Comparison of ENCODE assay signal across 8 cellular contexts in genomic region chr5:72556351-72557146, GRCh38. TPM values are rescaled to one million over a fixed set of nuclear protein-coding genes. Genes with fewer than 3 reads are reported as not detected.
A peak's percentile ranks its signal among the peaks of the same experiment; 100 is the strongest.
DNase-seq lines count a peak whose midpoint lies in the region; ATAC-seq, FAIRE-seq and TF ChIP-seq lines count a peak whose summit lies in the region.
"Had no signal": no experiment of that assay in that cellular context is flagged by ENCODE, and none has a peak within 500 bp of the region (broad histone marks: within the 10 kb centered on the region; RNA-seq: fewer than 3 reads in every experiment).

No MANE protein-coding gene starts in this region.

- no peak; the same call in 1 of the 2 replicates for TF ChIP-seq POLR2A in GM12891 (IDR thresholded peaks at IDR 0.05; ENCODE audit: low read depth, low read length)

- H3K4me1 Mint-ChIP-seq in activated T-cell treated with anti-CD3 and anti-CD28 coated beads, Interleukin-2, amount 50 U/mL, for 72 hours (ENCODE audit: low read depth) = peaks cover 22% of the 10 kb centered on the region

- no peaks in the 10 kb centered on the region for H3K36me3 Mint-ChIP-seq in activated T-cell treated with anti-CD3 and anti-CD28 coated beads, Interleukin-2, amount 50 U/mL, for 72 hours (ENCODE audit: insufficient read depth in 2 of 2)

- DNase-seq in GM12891 (ENCODE audit: insufficient read length, low spot score) (peak; percentile 53), HFF-Myc (ENCODE audit: extremely low read depth, low read depth) (peak; percentile 61), NCI-H2029 (lab: John Stamatoyannopoulos, UW) (peak; percentile 87), germinal center (ENCODE audit: low spot score) (peak; percentile 45), ureter (ENCODE audit: low spot score) (peak; percentile 66)
- DNase-seq in activated T-cell treated with anti-CD3 and anti-CD28 coated beads, Interleukin-2, amount 50 U/mL, for 72 hours = peak; percentile 35 to 38

- peaks cover 60% of the 10 kb centered on the region for H3K27me3 Mint-ChIP-seq in activated T-cell treated with anti-CD3 and anti-CD28 coated beads, Interleukin-2, amount 50 U/mL, for 72 hours (ENCODE audit: low read depth)

- H3K4me3 ChIP-seq in HFF-Myc (replicated peaks; ENCODE audit: low read depth, low read length) = peak overlapping the region; percentile 17
- no peak overlapping the region for H3K4me3 ChIP-seq in neuron (ENCODE audit: low read length)

- H3K4me3 Mint-ChIP-seq in activated T-cell treated with anti-CD3 and anti-CD28 coated beads, Interleukin-2, amount 50 U/mL, for 72 hours = peak overlapping the region; percentile 77 to 86

- FAIRE-seq in GM12891 (lab: Jason Lieb, UNC) = peak; percentile 88
- FAIRE-seq: islet of Langerhans had no signal

- H3K36me3 ChIP-seq in neuron (ENCODE audit: insufficient read depth, low read length) = no peaks in the 10 kb centered on the region

- H3K9me3 ChIP-seq in neuron (ENCODE audit: low read length) = no peaks in the 10 kb centered on the region

- peak overlapping the region; percentile 32 for H2AFZ ChIP-seq in neuron (ENCODE audit: low read depth, low read length)

- ATAC-seq in activated T-cell treated with anti-CD3 and anti-CD28 coated beads, Interleukin-2, amount 50 U/mL, for 72 hours (replicated peaks in 1 of 2) = peak; percentile 90 to 93

- TF ChIP-seq CTCF in HFF-Myc (IDR thresholded peaks at IDR 0.05; ENCODE audit: low read depth, low read length, missing control alignments) = no peak

- H3K27me3 ChIP-seq in neuron (ENCODE audit: insufficient read depth, low read length) = no peaks in the 10 kb centered on the region

- peaks cover 16% of the 10 kb centered on the region for H3K4me1 ChIP-seq in neuron (ENCODE audit: insufficient read depth, low read length)

- H3K27ac Mint-ChIP-seq in activated T-cell treated with anti-CD3 and anti-CD28 coated beads, Interleukin-2, amount 50 U/mL, for 72 hours = no peak overlapping the region

- H3K9me3 Mint-ChIP-seq in activated T-cell treated with anti-CD3 and anti-CD28 coated beads, Interleukin-2, amount 50 U/mL, for 72 hours = no peaks in the 10 kb centered on the region

TF ChIP-seq in GM12891, 5 proteins besides CTCF, POLR2A, EP300 and RAD21:
- TF ChIP-seq POLR2AphosphoS5 (IDR thresholded peaks at IDR 0.05; ENCODE audit: low read depth, low read length) (no peak), PAX5 (IDR thresholded peaks at IDR 0.05; ENCODE audit: insufficient read depth, low read length, severe bottlenecking) (no peak), POU2F2 (IDR thresholded peaks at IDR 0.05; ENCODE audit: low read depth, low read length) (no peak), TAF1 (IDR thresholded peaks at IDR 0.05; ENCODE audit: low read depth, low read length) (no peak), SPI1 (IDR thresholded peaks at IDR 0.05; ENCODE audit: low read depth, low read length) (no peak)

RNA-seq across cellular contexts. Expression of gene ZNF366, which starts 49.3 kb away (rescaled TPM):
- polyA plus RNA-seq in GM12891 (2012; ENCODE audit: low read depth, missing spikeins) = 0.22 TPM
- not detected for total RNA-seq in activated T-cell treated with anti-CD3 and anti-CD28 coated beads, Interleukin-2, amount 50 U/mL, for 72 hours
- 6.0 TPM for total RNA-seq in ureter

Comparison
In these comparisons a context has a peak if more than half of its experiments do, and no peak if none do; other contexts are left out.
1. DNase-seq: peak in every context shown above with its lines; median percentile 87 in NCI-H2029; 66 in ureter; 61 in HFF-Myc; 53 in GM12891; 45 in germinal center; 36 in activated T-cell treated with anti-CD3 and anti-CD28 coated beads, Interleukin-2, amount 50 U/mL, for 72 hours.